ENCODE assay signal across 10 cellular contexts in genomic region chr14:93536945-93537344, GRCh38.
DNase-seq lines count a peak whose midpoint lies in the region; ATAC-seq, FAIRE-seq and TF ChIP-seq lines count a peak whose summit lies in the region.
"Had no signal": no experiment of that assay in that cellular context is flagged by ENCODE, and none has a peak within 500 bp of the region (broad histone marks: within the 10 kb centered on the region; RNA-seq: fewer than 3 reads in every experiment).

No MANE protein-coding gene starts in this region.

- H3K36me3 ChIP-seq in HEK293 (ENCODE audit: control insufficient read depth in 2 of 2, insufficient read depth in 1 of 2, low read length in 2 of 2) (no peaks in the 10 kb centered on the region), keratinocyte (ENCODE audit: control insufficient read depth in 2 of 2, extremely low read depth in 1 of 2, insufficient read depth in 2 of 2, low read length in 2 of 2) (no peaks in the 10 kb centered on the region), ovary (no peaks in the 10 kb centered on the region)
- H3K36me3 ChIP-seq: sigmoid colon had no signal

- no peak for TF ChIP-seq POLR2A in ovary (IDR thresholded peaks at IDR 0.05)
- TF ChIP-seq POLR2A in lower leg skin (IDR thresholded peaks at IDR 0.05), result no peak

- FAIRE-seq in keratinocyte (lab: Jason Lieb, UNC), result no peak

- no peak overlapping the region for H3K9ac ChIP-seq in keratinocyte (ENCODE audit: control insufficient read depth, extremely low read depth, insufficient read depth, low read length)

- H3K27ac ChIP-seq in HEK293 (ENCODE audit: extremely low read depth, low read depth, low read length) (no peak overlapping the region), keratinocyte (ENCODE audit: control insufficient read depth, insufficient read depth, low read length) (no peak overlapping the region), ovary (no peak overlapping the region)
- H3K27ac ChIP-seq: sigmoid colon had no signal

- 70 to 77% (median 71%) methylated on average over 8 of the region's 8 CpGs for WGBS in ovary, 3 donors
- 74 to 84% methylated on average over 8 of the region's 8 CpGs for WGBS in lower leg skin, 2 donors

- H3K9me3 ChIP-seq in HEK293 (ENCODE audit: control insufficient read depth, insufficient read depth, low read depth, low read length), result no peaks in the 10 kb centered on the region
- H3K9me3 ChIP-seq in keratinocyte (ENCODE audit: control insufficient read depth, low read depth, low read length), result no peaks in the 10 kb centered on the region
- no peaks in the 10 kb centered on the region for H3K9me3 ChIP-seq in ovary
- H3K9me3 ChIP-seq: sigmoid colon had no signal

- H3K9me1 ChIP-seq in keratinocyte (ENCODE audit: control insufficient read depth, extremely low read depth, insufficient read depth, low read length), result no peaks in the 10 kb centered on the region

- CTCF ChIA-PET in HEK293 (lab: Yijun Ruan, JAX), result interaction anchor here (0.5 to 1.0 kb wide), 6 partner anchors 18 to 825 kb away, joined by 3 to 4 read pairs (median 3); no protein-coding TSS in a partner anchor

- DNase-seq in Daoy (ENCODE audit: low read depth), result peak; percentile 21
- DNase-seq in SK-N-DZ (ENCODE audit: low spot score), result peak; percentile 11
- DNase-seq in keratinocyte (ENCODE audit: low read depth, low spot score), result no peak
- no peak for DNase-seq in activated CD4-positive, CD25-positive, alpha-beta regulatory T cell (lab: John Stamatoyannopoulos, UW)
- DNase-seq in ovary, result no peak
- no peak for DNase-seq in lower leg skin (ENCODE audit: low spot score in 2 of 2)
- DNase-seq: activated CD8-positive, alpha-beta memory T cell treated with anti-CD3 and anti-CD28 coated beads, Interleukin-2, amount 10 ng/mL, durations not matched to agents 7 days and 5 days; sigmoid colon had no signal

- no peak for ATAC-seq in HG02885 (IDR thresholded peaks at IDR 0.05; ENCODE audit: poor library complexity, unreplicated experiment)
- ATAC-seq: activated CD8-positive, alpha-beta memory T cell treated with anti-CD3 and anti-CD28 coated beads, Interleukin-2, amount 10 ng/mL, durations not matched to agents 7 days and 5 days had no signal

- H3K4me2 ChIP-seq in keratinocyte (ENCODE audit: control insufficient read depth, extremely low read depth, insufficient read depth, low read depth, low read length), result no peak overlapping the region

- dilution Hi-C loops in keratinocyte (cut with MboI; ENCODE audit: extremely low pct_ligation_motif_present, low sequenced_read_pairs), result no loop called here

- H3K4me1 ChIP-seq in HEK293 (ENCODE audit: control insufficient read depth, insufficient read depth, low read length) (no peaks in the 10 kb centered on the region), keratinocyte (ENCODE audit: control insufficient read depth, extremely low read depth, insufficient read depth, low read length) (peaks cover 17% of the 10 kb centered on the region), ovary (ENCODE audit: insufficient read depth) (no peaks in the 10 kb centered on the region)
- H3K4me1 ChIP-seq: sigmoid colon had no signal

- no peak for TF ChIP-seq EP300 in ovary (IDR thresholded peaks at IDR 0.05)

- H3K4me3 ChIP-seq in HEK293 (ENCODE audit: low read depth, low read length) (no peak overlapping the region), keratinocyte (ENCODE audit: control insufficient read depth in 2 of 3, extremely low read depth in 1 of 3, insufficient read depth in 2 of 3, low read depth in 1 of 3, low read length in 3 of 3) (no peak overlapping the region), ovary (no peak overlapping the region), lower leg skin (ENCODE audit: low read depth, poor library complexity, severe bottlenecking) (no peak overlapping the region)
- H3K4me3 ChIP-seq: sigmoid colon had no signal

- no peak overlapping the region for H2AFZ ChIP-seq in keratinocyte (ENCODE audit: control insufficient read depth, low read length)

- no peaks in the 10 kb centered on the region for H3K79me2 ChIP-seq in keratinocyte (ENCODE audit: control insufficient read depth, insufficient read depth, low read length)

- intact Hi-C loops in ovary (cut with DNase I), result no loop called here
- intact Hi-C loops in lower leg skin (cut with DNase I; ENCODE audit: low total_unique reads), result no loop called here

- H4K20me1 ChIP-seq in keratinocyte (ENCODE audit: control insufficient read depth, extremely low read depth, insufficient read depth, low read length), result no peaks in the 10 kb centered on the region

- TF ChIP-seq CTCF in HEK293 (tag by site-specific recombination; IDR thresholded peaks at IDR 0.05) (no peak), keratinocyte (optimal IDR thresholded peaks at IDR 0.05 in 1 of 3, IDR thresholded peaks at IDR 0.05 in 1 of 3, conservative IDR thresholded peaks at IDR 0.05 in 1 of 3; ENCODE audit: extremely low read depth in 1 of 3, insufficient read depth in 2 of 3, low read length in 3 of 3) (peak in 2 of 3 experiments; percentile 6 to 26), ovary (IDR thresholded peaks at IDR 0.05) (no peak), lower leg skin (IDR thresholded peaks at IDR 0.05) (no peak)

- H3K27me3 ChIP-seq in keratinocyte (ENCODE audit: control insufficient read depth, extremely low read depth, insufficient read depth, low read length) (no peaks in the 10 kb centered on the region), ovary (no peaks in the 10 kb centered on the region)
- H3K27me3 ChIP-seq: sigmoid colon had no signal

- POLR2A ChIA-PET in HEK293 (lab: Yijun Ruan, JAX), result interaction anchor here (0.6 kb wide), 1 partner anchor 352 kb away, joined by 3 read pairs; the partner anchor contains the start of genes LYSET and MOAP1

TF ChIP-seq in HEK293, 187 proteins besides CTCF, POLR2A, EP300 and RAD21:
- TF ChIP-seq ZNF513 (tag by site-specific recombination; IDR thresholded peaks at IDR 0.05) (no peak), ZNF654 (tag by site-specific recombination; IDR thresholded peaks at IDR 0.05; ENCODE audit: low read depth) (peak; percentile 26; the same call in 1 of the 2 replicates), ZBTB7A (tag by site-specific recombination; IDR thresholded peaks at IDR 0.05; ENCODE audit: low read depth) (no peak), ATF2 (tag by site-specific recombination; IDR thresholded peaks at IDR 0.05; ENCODE audit: low read depth) (no peak), ZNF148 (tag by site-specific recombination; IDR thresholded peaks at IDR 0.05; ENCODE audit: borderline replicate concordance) (no peak), ZNF223 (tag by site-specific recombination; IDR thresholded peaks at IDR 0.05) (no peak)

Comparison
In these comparisons a context has a peak if more than half of its experiments do, and no peak if none do; other contexts are left out.
1. DNase-seq: peak in Daoy (single experiment) and SK-N-DZ (single experiment); none in keratinocyte (single experiment), activated CD4-positive, CD25-positive, alpha-beta regulatory T cell (0 of 4), ovary (0 of 5) and lower leg skin (0 of 2).
2. CTCF ChIP-seq: peak in keratinocyte (2 of 3); none in HEK293 (single experiment), ovary (0 of 3) and lower leg skin (0 of 3).